Comparison of ENCODE assay signal across 8 cellular contexts in the genomic region with DNA sequence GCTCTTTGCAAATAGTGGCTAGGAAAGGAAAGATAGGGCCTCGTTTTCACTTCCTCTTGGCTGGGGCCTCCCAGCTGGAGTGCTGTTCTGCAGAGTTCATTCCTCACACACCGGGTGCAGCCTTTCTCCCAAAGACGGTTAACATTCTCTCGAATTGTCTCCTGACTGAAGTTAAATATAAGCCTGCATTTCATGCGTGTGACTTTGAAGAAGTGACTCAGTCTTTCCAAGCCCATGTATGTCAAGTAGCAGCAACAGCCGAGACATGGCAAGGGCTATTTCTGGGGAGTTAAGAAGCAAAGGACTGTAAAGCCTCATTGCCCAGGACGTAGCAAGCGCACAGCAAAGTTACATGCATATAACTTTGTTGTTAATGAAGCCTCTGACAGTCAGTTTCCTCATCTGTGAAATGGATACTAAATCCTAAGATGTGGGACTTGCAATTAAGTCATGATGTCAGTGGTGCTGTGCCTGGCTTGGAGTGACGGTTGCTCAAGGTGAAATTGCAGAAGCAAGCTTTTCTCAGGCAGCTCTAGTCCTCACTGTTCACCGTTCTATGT.
A peak's percentile ranks its signal among the peaks of the same experiment; 100 is the strongest.
DNase-seq lines count a peak whose midpoint lies in the region; ATAC-seq and TF ChIP-seq lines count a peak whose summit lies in the region.

No MANE protein-coding gene starts in this region.

- DNase-seq in Ammon's horn (ENCODE audit: low spot score) (peak; percentile 47), esophagus muscularis mucosa (ENCODE audit: extremely low spot score) (no peak), T-helper 2 cell (no peak)
- DNase-seq in activated CD8-positive, alpha-beta memory T cell treated with anti-CD3 and anti-CD28 coated beads, Interleukin-2, amount 10 ng/mL, durations not matched to agents 7 days and 5 days = no peak
- no peak for DNase-seq in activated CD4-positive, alpha-beta T cell treated with anti-CD3 and anti-CD28 coated beads, Interleukin-2, amount 50 U/mL, for 1 hour
- no peak for DNase-seq in activated effector memory CD4-positive, alpha-beta T cell treated with Interleukin-2 at 50 U/mL for 16 hours

- no peak for TF ChIP-seq CTCF in esophagus muscularis mucosa (IDR thresholded peaks at IDR 0.05)

- 20% methylated on average over 10 of the region's 10 CpGs for WGBS in esophagus muscularis mucosa

- no peak for TF ChIP-seq EP300 in esophagus muscularis mucosa (IDR thresholded peaks at IDR 0.05)

- H3K27ac ChIP-seq in esophagus muscularis mucosa (replicated peaks in 1 of 4) = peak overlapping the region in 3 of 4 donors; percentile 50 to 63 (median 60)

- no peaks in the 10 kb centered on the region for H3K36me3 Mint-ChIP-seq in activated CD8-positive, alpha-beta memory T cell treated with anti-CD3 and anti-CD28 coated beads, Interleukin-2, amount 10 ng/mL, durations not matched to agents 7 days and 5 days

- H3K4me1 ChIP-seq in esophagus muscularis mucosa = peaks cover 5 to 18% (median 13%) of the 10 kb centered on the region in 4 donors

- intact Hi-C loops in esophagus muscularis mucosa (cut with DNase I) = loop anchor here (10.0 kb wide), 1 partner anchor 167 kb away; no protein-coding TSS in a partner anchor

- H3K27ac Mint-ChIP-seq in activated CD8-positive, alpha-beta memory T cell treated with anti-CD3 and anti-CD28 coated beads, Interleukin-2, amount 10 ng/mL, durations not matched to agents 7 days and 5 days = no peak overlapping the region

- H3K4me1 Mint-ChIP-seq in activated CD8-positive, alpha-beta memory T cell treated with anti-CD3 and anti-CD28 coated beads, Interleukin-2, amount 10 ng/mL, durations not matched to agents 7 days and 5 days = peaks cover 2% of the 10 kb centered on the region

- ATAC-seq in GM21390 (IDR thresholded peaks at IDR 0.05; ENCODE audit: unreplicated experiment) (peak; percentile 90), HG03469 (IDR thresholded peaks at IDR 0.05; ENCODE audit: unreplicated experiment) (peak; percentile 72)
- ATAC-seq in activated CD8-positive, alpha-beta memory T cell treated with anti-CD3 and anti-CD28 coated beads, Interleukin-2, amount 10 ng/mL, durations not matched to agents 7 days and 5 days = no peak

- no peaks in the 10 kb centered on the region for H3K27me3 ChIP-seq in esophagus muscularis mucosa

- H3K4me3 Mint-ChIP-seq in activated CD8-positive, alpha-beta memory T cell treated with anti-CD3 and anti-CD28 coated beads, Interleukin-2, amount 10 ng/mL, durations not matched to agents 7 days and 5 days = no peak overlapping the region

- no peak overlapping the region for H3K4me3 ChIP-seq in esophagus muscularis mucosa

- CTCF ChIA-PET in activated CD8-positive, alpha-beta memory T cell treated with anti-CD3 and anti-CD28 coated beads, Interleukin-2, amount 10 ng/mL, durations not matched to agents 7 days and 5 days (lab: Charles Lee) = no interaction called here

- H3K9me3 ChIP-seq in esophagus muscularis mucosa = no peaks in the 10 kb centered on the region

- H3K9me3 Mint-ChIP-seq in activated CD8-positive, alpha-beta memory T cell treated with anti-CD3 and anti-CD28 coated beads, Interleukin-2, amount 10 ng/mL, durations not matched to agents 7 days and 5 days (ENCODE audit: low read depth) = no peaks in the 10 kb centered on the region

- no peak for TF ChIP-seq POLR2A in esophagus muscularis mucosa (IDR thresholded peaks at IDR 0.05; ENCODE audit: low read depth)

- H3K27me3 Mint-ChIP-seq in activated CD8-positive, alpha-beta memory T cell treated with anti-CD3 and anti-CD28 coated beads, Interleukin-2, amount 10 ng/mL, durations not matched to agents 7 days and 5 days = no peaks in the 10 kb centered on the region

- no peaks in the 10 kb centered on the region for H3K36me3 ChIP-seq in esophagus muscularis mucosa
